8 cellular contexts compared by ENCODE assay signal in the genomic region with DNA sequence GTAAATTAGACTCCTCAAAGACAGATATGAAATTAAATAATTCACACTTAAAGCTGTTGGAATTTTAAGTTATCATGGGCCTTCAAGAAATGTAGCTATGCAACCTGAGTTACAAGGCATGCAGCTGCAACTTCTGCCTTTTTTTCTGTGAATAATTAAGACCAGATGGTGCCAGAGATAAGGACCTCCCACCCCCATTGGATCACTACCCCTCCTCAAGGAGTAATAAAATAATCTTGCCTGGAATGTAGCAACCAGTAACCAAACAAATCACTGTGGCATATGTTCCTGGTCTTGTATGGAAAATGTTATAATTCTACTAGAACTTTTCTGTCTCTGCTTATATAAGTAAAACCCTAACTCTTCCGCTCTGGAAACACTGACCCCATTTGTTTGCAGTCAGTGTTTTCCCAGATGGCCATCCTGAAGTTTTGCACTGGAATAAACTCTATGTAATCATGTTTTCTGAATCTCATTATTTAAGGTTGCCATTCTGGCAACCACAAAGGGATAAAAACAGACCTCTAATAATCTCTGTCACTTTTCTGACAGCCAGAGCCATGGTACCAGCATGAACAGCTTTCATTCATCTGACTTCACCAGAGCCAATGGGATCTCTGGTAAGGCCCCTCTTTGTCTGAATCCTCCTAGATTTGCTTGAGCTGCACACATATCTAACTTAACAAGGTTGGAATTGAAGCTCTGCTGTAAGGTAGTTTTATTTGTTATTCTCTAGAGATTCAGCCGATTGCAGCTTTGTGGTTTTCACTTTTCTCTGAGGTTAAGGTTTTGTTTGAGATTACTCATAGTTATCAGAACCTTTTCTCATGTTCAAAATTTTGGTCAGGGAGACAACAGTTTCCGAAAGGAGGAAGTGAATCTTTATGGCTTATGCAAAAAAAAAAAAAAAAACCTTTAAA.
A peak's percentile ranks its signal among the peaks of the same experiment; 100 is the strongest.
DNase-seq lines count a peak whose midpoint lies in the region; ATAC-seq and FAIRE-seq lines count a peak whose summit lies in the region.

No MANE protein-coding gene starts in this region.

- no peak for FAIRE-seq in frontal cortex (lab: Jason Lieb, UNC)

- no peaks in the 10 kb centered on the region for H3K36me3 ChIP-seq in MG63

- H3K4me3 ChIP-seq in MG63 = no peak overlapping the region

- no peaks in the 10 kb centered on the region for H3K9me3 ChIP-seq in MG63

- no peaks in the 10 kb centered on the region for H3K27me3 ChIP-seq in MG63

- peak; percentile 97 for ATAC-seq in HG02973 (IDR thresholded peaks at IDR 0.05; ENCODE audit: unreplicated experiment)

- DNase-seq in A172 (ENCODE audit: low spot score) (peak; percentile 1), GM19238 (ENCODE audit: insufficient read length, low spot score) (peak; percentile 44), NOMO-1 treated with DMSO at 0.1 percent for 48 hours (lab: John Stamatoyannopoulos, UW; ENCODE audit: unreplicated experiment) (peak; percentile 95), MG63 (no peak), Ammon's horn (ENCODE audit: low spot score) (no peak), SHP77 treated with DMSO at 0.1 percent for 48 hours (lab: John Stamatoyannopoulos, UW) (no peak), frontal cortex (ENCODE audit: low spot score in 2 of 2) (no peak)

Comparison
In these comparisons a context has a peak if more than half of its experiments do, and no peak if none do; other contexts are left out.
1. DNase-seq: peak in A172 (single experiment), GM19238 (single experiment) and NOMO-1 treated with DMSO at 0.1 percent for 48 hours (single experiment); none in MG63 (single experiment), Ammon's horn (single experiment), SHP77 treated with DMSO at 0.1 percent for 48 hours (single experiment) and frontal cortex (0 of 2).